21 cellular contexts compared by ENCODE assay signal in the genomic region with DNA sequence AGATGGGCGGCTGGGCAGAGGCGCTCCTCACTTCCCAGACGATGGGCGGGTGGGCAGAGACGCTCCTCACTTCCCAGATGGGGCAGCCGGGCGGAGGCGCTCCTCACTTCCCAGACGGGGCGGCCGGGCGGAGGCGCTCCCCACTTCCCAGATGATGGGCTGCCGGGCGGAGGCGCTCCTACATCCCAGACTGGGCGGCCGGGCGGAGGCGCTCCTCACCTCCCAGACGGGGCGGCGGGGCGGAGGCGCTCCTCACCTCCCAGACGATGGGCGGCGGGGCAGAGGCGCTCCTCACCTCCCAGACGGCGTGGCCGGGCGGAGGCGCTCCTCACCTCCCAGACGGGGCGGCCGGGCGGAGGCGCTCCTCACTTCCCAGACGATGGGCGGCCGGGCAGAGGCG.
DNase-seq lines count a peak whose midpoint lies in the region; ATAC-seq, FAIRE-seq and TF ChIP-seq lines count a peak whose summit lies in the region.
"Had no signal": no experiment of that assay in that cellular context is flagged by ENCODE, and none has a peak within 500 bp of the region (broad histone marks: within the 10 kb centered on the region; RNA-seq: fewer than 3 reads in every experiment).

No MANE protein-coding gene starts in this region.

- no peaks in the 10 kb centered on the region for H3K4me1 ChIP-seq in K562 (replicated peaks in 1 of 2; ENCODE audit: control insufficient read depth in 2 of 2, insufficient read depth in 2 of 2, low read length in 2 of 2)
- H3K4me1 ChIP-seq: BE2C; BLaER1 treated with 17β-estradiol and CSF1 and Interleukin-3, amounts not matched to agents 10 nM and 100 nM had no signal

- TF ChIP-seq CTCF in K562 (IDR thresholded peaks at IDR 0.05 in 2 of 3, conservative IDR thresholded peaks at IDR 0.05 in 1 of 3; ENCODE audit: insufficient read depth in 2 of 3, low read depth in 1 of 3, low read length in 3 of 3): no peak

- intact Hi-C loops in K562 (cut with micrococcal nuclease) (no loop called here), posterior vena cava (cut with DNase I) (no loop called here)

- H3K27me3 ChIP-seq in K562 (ENCODE audit: control insufficient read depth in 2 of 2, insufficient read depth in 2 of 2, low read length in 2 of 2): no peaks in the 10 kb centered on the region
- H3K27me3 ChIP-seq: BE2C; BLaER1 treated with 17β-estradiol and CSF1 and Interleukin-3, amounts not matched to agents 10 nM and 100 nM had no signal

- no peaks in the 10 kb centered on the region for H3K9me3 ChIP-seq in K562 (replicated peaks; ENCODE audit: control insufficient read depth, insufficient read depth, low read depth, low read length)
- H3K9me3 ChIP-seq: BE2C had no signal

- POLR2A ChIA-PET in K562 (lab: Yijun Ruan, JAX): interaction anchor here (0.7 kb wide), 1 partner anchor 27 kb away, joined by 3 read pairs; no protein-coding TSS in a partner anchor

- no peak overlapping the region for H3K4me3 ChIP-seq in K562
- H3K4me3 ChIP-seq: A549 had no signal

- no peaks in the 10 kb centered on the region for H3K79me2 ChIP-seq in K562 (ENCODE audit: control insufficient read depth, insufficient read depth, low read length)

- WGBS in K562 (ENCODE audit: insufficient coverage, low coverage, missing lambda C conversion rate): 93% methylated on average over 13 of the region's 43 CpGs

- DNase-seq in activated gamma-delta T cell (lab: John Stamatoyannopoulos, UW) (peak; percentile 8), activated gamma-delta T cell treated with Interleukin-2 at 50 U/mL for 16 hours (no peak), K562 (ENCODE audit: extremely low read depth in 1 of 4, low spot score in 3 of 4) (no peak), posterior vena cava (ENCODE audit: low spot score) (peak; percentile 65), SW 1271 (lab: John Stamatoyannopoulos, UW) (no peak), hepatic stellate cell (ENCODE audit: low spot score) (no peak)
- DNase-seq: BE2C; Caco-2; Calu3; CD4-positive, alpha-beta T cell; DMS79 treated with DMSO at 0.1 percent for 48 hours; GF-D8 had no signal

- no peak overlapping the region for H3K27ac ChIP-seq in K562 (ENCODE audit: extremely low read depth, low read depth, low read length)
- H3K27ac ChIP-seq: 22Rv1; A549; BLaER1 treated with 17β-estradiol and CSF1 and Interleukin-3, amounts not matched to agents 10 nM and 100 nM; C4-2B had no signal

- H4K20me1 ChIP-seq in K562 (replicated peaks; ENCODE audit: control insufficient read depth, insufficient read depth, low read length): no peaks in the 10 kb centered on the region

- H3K9me1 ChIP-seq in K562 (ENCODE audit: control insufficient read depth, insufficient read depth, low read length): no peaks in the 10 kb centered on the region

- no peak overlapping the region for H3K9ac ChIP-seq in K562 (ENCODE audit: insufficient read depth in 1 of 2, low read depth in 2 of 2, low read length in 2 of 2)
- H3K9ac ChIP-seq: BLaER1 treated with 17β-estradiol and CSF1 and Interleukin-3, amounts not matched to agents 10 nM and 100 nM had no signal

- no peaks in the 10 kb centered on the region for H3K36me3 ChIP-seq in K562 (ENCODE audit: control insufficient read depth, insufficient read depth, low read length)
- H3K36me3 ChIP-seq: BE2C had no signal

- no peak for TF ChIP-seq EP300 in K562 (IDR thresholded peaks at IDR 0.05; ENCODE audit: low read length)

- CTCF ChIA-PET in K562 (lab: Yijun Ruan, JAX; ENCODE audit: low intra/inter-chr PET ratio): no interaction called here

- H2AFZ ChIP-seq in K562 (ENCODE audit: low read depth, low read length): no peak overlapping the region

- no peak for FAIRE-seq in K562 (lab: Jason Lieb, UNC)
- FAIRE-seq: A549, D721Med, G401.6, GM12891, GM19239 had no signal

- ATAC-seq in K562: no peak
- ATAC-seq: A549; CD8-positive, alpha-beta T cell had no signal

- no peak for TF ChIP-seq POLR2A in K562 (conservative IDR thresholded peaks at IDR 0.05)

- no TSS peak for BruUV-seq in K562 (replicated peaks; lab: Mats Ljungman, UMichigan)

- TF ChIP-seq RAD21 in K562 (CRISPR knock-in tag; conservative IDR thresholded peaks at IDR 0.05 in 1 of 2, IDR thresholded peaks at IDR 0.05 in 1 of 2): no peak

- no peak overlapping the region for H3K4me2 ChIP-seq in K562 (ENCODE audit: insufficient read depth, low read length)
- H3K4me2 ChIP-seq: A549; BLaER1 treated with 17β-estradiol and CSF1 and Interleukin-3, amounts not matched to agents 10 nM and 100 nM had no signal

- in situ Hi-C loops in K562 (cut with MboI): no loop called here

TF ChIP-seq in K562, 482 proteins besides CTCF, POLR2A, EP300 and RAD21:
- peak; percentile 74 for TF ChIP-seq ZBTB33 (CRISPR knock-in tag; IDR thresholded peaks at IDR 0.05)
- no peak for TF ChIP-seq TCF3 (CRISPR knock-in tag; IDR thresholded peaks at IDR 0.05)

Comparison
In these comparisons a context has a peak if more than half of its experiments do, and no peak if none do; other contexts are left out.
1. DNase-seq: peak in activated gamma-delta T cell (single experiment) and posterior vena cava (single experiment); none in activated gamma-delta T cell treated with Interleukin-2 at 50 U/mL for 16 hours (single experiment), K562 (0 of 4), SW 1271 (0 of 2) and hepatic stellate cell (single experiment).